Comparison of ENCODE assay signal across 8 cellular contexts in genomic region chr10:60964257-60965235, GRCh38. TPM values are rescaled to one million over a fixed set of nuclear protein-coding genes. Genes with fewer than 3 reads are reported as not detected.
A peak's percentile ranks its signal among the peaks of the same experiment; 100 is the strongest.
DNase-seq lines count a peak whose midpoint lies in the region; ATAC-seq and TF ChIP-seq lines count a peak whose summit lies in the region.

No MANE protein-coding gene starts in this region.

- H3K23ac ChIP-seq in IMR-90 (ENCODE audit: low read depth, low read length) = no peak overlapping the region

- no peak overlapping the region for H3K4me3 ChIP-seq in IMR-90 (ENCODE audit: insufficient read depth, low read depth, low read length)
- H3K4me3 ChIP-seq in RWPE2 (ENCODE audit: severe bottlenecking) = no peak overlapping the region
- H3K4me3 ChIP-seq in right cardiac atrium (ENCODE audit: low read length) = no peak overlapping the region
- no peak overlapping the region for H3K4me3 ChIP-seq in rectal smooth muscle tissue (ENCODE audit: low read length)

- H3K27ac ChIP-seq in IMR-90 (ENCODE audit: insufficient read depth, low read length) (peak overlapping the region; percentile 49; the same call in 1 of the 2 replicates), RWPE2 (ENCODE audit: poor library complexity, severe bottlenecking) (peak overlapping the region; percentile 91), right cardiac atrium (ENCODE audit: low read length) (no peak overlapping the region), rectal smooth muscle tissue (ENCODE audit: low read depth, low read length) (peak overlapping the region; percentile 52)

- ATAC-seq in GM18498 (IDR thresholded peaks at IDR 0.05; ENCODE audit: unreplicated experiment) = peak; percentile 75
- ATAC-seq in IMR-90 (ENCODE audit: low read depth) = peak; percentile 76
- peak; percentile 65 for ATAC-seq in RWPE2 (ENCODE audit: low read depth)
- ATAC-seq in right cardiac atrium = peak; percentile 89 to 90

- H3K36me3 ChIP-seq in IMR-90 (ENCODE audit: control insufficient read depth, insufficient read depth, low read length) (no peaks in the 10 kb centered on the region), RWPE2 (ENCODE audit: low read depth) (no peaks in the 10 kb centered on the region), rectal smooth muscle tissue (ENCODE audit: control insufficient read depth, insufficient read depth, low read length) (no peaks in the 10 kb centered on the region)

- peak; percentile 88 for TF ChIP-seq CTCF in IMR-90 (conservative IDR thresholded peaks at IDR 0.05; ENCODE audit: low read depth, low read length)
- TF ChIP-seq CTCF in RWPE2 (IDR thresholded peaks at IDR 0.05; ENCODE audit: poor library complexity, severe bottlenecking) = peak; percentile 96

- no peak overlapping the region for H2AK5ac ChIP-seq in IMR-90 (ENCODE audit: low read depth, low read length)

- POLR2A ChIA-PET in IMR-90 (lab: Charles Lee; ENCODE audit: unreplicated experiment) = interaction anchor here (0.6 to 1.0 kb wide), 2 partner anchors 20 to 22 kb away, joined by 3 read pairs; partner anchors contain the start of gene RHOBTB1

- intact Hi-C loops in IMR-90 (cut with micrococcal nuclease) (loop anchor here (1.0 to 10.0 kb wide), 10 partner anchors 50 to 1080 kb away; partner anchors contain the start of gene ARID5B), right cardiac atrium (cut with DNase I) (loop anchor here (2.0 to 10.0 kb wide), 6 partner anchors 77 to 320 kb away; no protein-coding TSS in a partner anchor)

- H4K91ac ChIP-seq in IMR-90 (ENCODE audit: insufficient read depth, low read depth, low read length) = 0 out of 2 replicates have a peak overlapping the region, but pooled peaks have one; percentile 78

- H3K9ac ChIP-seq in IMR-90 (ENCODE audit: low read depth, low read length) (no peak overlapping the region), rectal smooth muscle tissue (ENCODE audit: low read length) (no peak overlapping the region)

- H3K4ac ChIP-seq in IMR-90 (ENCODE audit: low read depth, low read length) = peak overlapping the region; percentile 86; the same call in 1 of the 2 replicates

- no peak overlapping the region for H2AK9ac ChIP-seq in IMR-90 (replicated peaks; ENCODE audit: low read depth, low read length, poor library complexity)

- no peaks in the 10 kb centered on the region for H3K79me1 ChIP-seq in IMR-90 (ENCODE audit: low read depth in 1 of 2, low read length in 2 of 2)

- H3K18ac ChIP-seq in IMR-90 (ENCODE audit: low read depth, low read length) = no peak overlapping the region

- H2BK5ac ChIP-seq in IMR-90 (ENCODE audit: low read depth, low read length, poor library complexity, severe bottlenecking) = peak overlapping the region; percentile 92

- H2AFZ ChIP-seq in IMR-90 (replicated peaks; ENCODE audit: low read length, poor library complexity) = no peak overlapping the region

- peak; percentile 71 for DNase-seq in AG20443 (ENCODE audit: low spot score)
- DNase-seq in IMR-90 = peak; percentile 91
- DNase-seq in RWPE2 (ENCODE audit: low spot score) = no peak
- DNase-seq in astrocyte of the hippocampus (ENCODE audit: low read depth, low spot score) = peak; percentile 91
- DNase-seq in right cardiac atrium = peak; percentile 49 to 75 (median 71)
- DNase-seq in GM19238 (ENCODE audit: insufficient read length, low spot score) = no peak

- in situ Hi-C loops in IMR-90 (cut with MboI; ENCODE audit: low sequenced_read_pairs) = loop anchor here (5.0 to 10.0 kb wide), 2 partner anchors 152 to 320 kb away; no protein-coding TSS in a partner anchor

- H3K56ac ChIP-seq in IMR-90 (ENCODE audit: extremely low read depth, insufficient read depth, low read length) = peak overlapping the region; percentile 50

- no peaks in the 10 kb centered on the region for H3K27me3 ChIP-seq in IMR-90 (ENCODE audit: control insufficient read depth, insufficient read depth, low read length)
- H3K27me3 ChIP-seq in RWPE2 (ENCODE audit: insufficient read depth, poor library complexity, severe bottlenecking) = no peaks in the 10 kb centered on the region
- no peaks in the 10 kb centered on the region for H3K27me3 ChIP-seq in right cardiac atrium (ENCODE audit: control insufficient read depth, insufficient read depth)
- no peaks in the 10 kb centered on the region for H3K27me3 ChIP-seq in rectal smooth muscle tissue (ENCODE audit: control insufficient read depth, insufficient read depth, low read length)

- H4K20me1 ChIP-seq in IMR-90 (ENCODE audit: insufficient read depth, low read length) = no peaks in the 10 kb centered on the region

- TF ChIP-seq RAD21 in IMR-90 (IDR thresholded peaks at IDR 0.05; ENCODE audit: low read length) = peak; percentile 78

- H2BK120ac ChIP-seq in IMR-90 (ENCODE audit: low read depth, low read length) = peak overlapping the region; percentile 93

- no TSS peak for BruUV-seq in IMR-90 (replicated peaks; lab: Mats Ljungman, UMichigan)

- peak overlapping the region; percentile 44; the same call in 1 of the 2 replicates for H3K4me2 ChIP-seq in IMR-90 (ENCODE audit: low read depth, low read length)

- no peak for TF ChIP-seq POLR2A in IMR-90 (IDR thresholded peaks at IDR 0.05; ENCODE audit: low read depth, low read length)

- WGBS in IMR-90 (ENCODE audit: extremely low coverage in 2 of 2, insufficient read length in 1 of 2), 2 experiments = no CpG with 5 or more reads among the region's 5 CpGs
- WGBS in right cardiac atrium = 29% methylated on average over 5 of the region's 5 CpGs

- H3K4me1 ChIP-seq in IMR-90 (ENCODE audit: control insufficient read depth, insufficient read depth, low read length) (peaks cover 4% of the 10 kb centered on the region; the same call in 1 of the 2 replicates), RWPE2 (ENCODE audit: insufficient read depth, poor library complexity, severe bottlenecking) (peaks cover 29% of the 10 kb centered on the region), right cardiac atrium (ENCODE audit: control insufficient read depth, insufficient read depth, low read length) (no peaks in the 10 kb centered on the region), rectal smooth muscle tissue (ENCODE audit: control insufficient read depth, insufficient read depth, low read length) (peaks cover 6% of the 10 kb centered on the region)

- peaks cover 2% of the 10 kb centered on the region; the same call in 1 of the 2 replicates for H3K9me1 ChIP-seq in IMR-90 (ENCODE audit: insufficient read depth, low read length)

- H3K14ac ChIP-seq in IMR-90 (replicated peaks; ENCODE audit: low read depth, low read length) = no peak overlapping the region

- dilution Hi-C loops in IMR-90 (cut with HindIII; ENCODE audit: low sequenced_read_pairs, unreplicated experiment) = no loop called here

- peak overlapping the region; percentile 91 for H2BK20ac ChIP-seq in IMR-90 (ENCODE audit: low read depth, low read length)

- CTCF ChIA-PET in IMR-90 (lab: Yijun Ruan, JAX) = interaction anchor here (0.6 to 1.1 kb wide), 5 partner anchors 16 to 319 kb away, joined by 3 to 6 read pairs (median 3); no protein-coding TSS in a partner anchor

- H4K8ac ChIP-seq in IMR-90 (ENCODE audit: low read depth in 2 of 2, low read length in 2 of 2) = peak overlapping the region in 1 of 2 experiments; percentile 79; a peak in 1 of 4 replicates

- no peaks in the 10 kb centered on the region for H3K9me3 ChIP-seq in IMR-90 (ENCODE audit: control insufficient read depth, insufficient read depth, low read length)
- no peaks in the 10 kb centered on the region for H3K9me3 ChIP-seq in RWPE2 (ENCODE audit: severe bottlenecking)
- no peaks in the 10 kb centered on the region for H3K9me3 ChIP-seq in right cardiac atrium (ENCODE audit: control insufficient read depth, low read length)

- no peak overlapping the region for H2BK15ac ChIP-seq in IMR-90 (ENCODE audit: low read depth, low read length)

- H4K5ac ChIP-seq in IMR-90 (ENCODE audit: low read depth, low read length) = no peak overlapping the region

TF ChIP-seq in IMR-90, 13 proteins besides CTCF, POLR2A, EP300 and RAD21:
- TF ChIP-seq BHLHE40 (IDR thresholded peaks at IDR 0.05; ENCODE audit: low read depth, low read length) = peak; percentile 30; the same call in 1 of the 2 replicates
- TF ChIP-seq CEBPB (IDR thresholded peaks at IDR 0.05; ENCODE audit: low read depth, low read length) = peak; percentile 83
- peak; percentile 60 for TF ChIP-seq SMC3 (IDR thresholded peaks at IDR 0.05; ENCODE audit: low read depth, low read length)
- TF ChIP-seq MAZ (IDR thresholded peaks at IDR 0.05; ENCODE audit: borderline replicate concordance, low read depth, low read length) = no peak
- TF ChIP-seq FOS (IDR thresholded peaks at IDR 0.05; ENCODE audit: low read depth, low read length) = peak; percentile 95
- no peak for TF ChIP-seq MXI1 (IDR thresholded peaks at IDR 0.05; ENCODE audit: borderline replicate concordance, low read depth, low read length)

RNA-seq across cellular contexts. Expression of gene RHOBTB1, which starts 20.6 kb away (rescaled TPM):
- total RNA-seq in IMR-90 (2012; rRNA removed) (15.2 and 18.9 TPM in 2 replicates), right cardiac atrium (10 to 100 TPM in 2 of 4 donors, 1 to 10 TPM in 2; 9.3 to 13.8 (median 11.0) TPM)
- polyA plus RNA-seq in IMR-90 (2012; rRNA removed) (8.8 and 8.9 TPM in 2 replicates), right cardiac atrium (5.8 TPM)
- polyA plus RNA-seq in IMR-90 (2012; cell fraction: cytosol; rRNA removed) = 3.7 and 4.9 TPM in 2 replicates
- 3.6 and 19.2 TPM in 2 replicates for polyA plus RNA-seq in IMR-90 (2012; cell fraction: nucleus; rRNA removed; ENCODE audit: low replicate concordance)

Comparison
In these comparisons a context has a peak if more than half of its experiments do, and no peak if none do; other contexts are left out.
1. DNase-seq: peak in AG20443 (single experiment), IMR-90 (single experiment), astrocyte of the hippocampus (single experiment) and right cardiac atrium (3 of 3); none in RWPE2 (single experiment) and GM19238 (single experiment).
2. Peak in every context shown above with its lines, with median percentiles within 50 percentile points of each other: ATAC-seq.